8 cellular contexts compared by ENCODE assay signal in genomic region chr14:75222208-75222701, GRCh38. TPM values are rescaled to one million over a fixed set of nuclear protein-coding genes. Genes with fewer than 3 reads are reported as not detected.
DNase-seq lines count a peak whose midpoint lies in the region; ATAC-seq and TF ChIP-seq lines count a peak whose summit lies in the region.

No MANE protein-coding gene starts in this region.

- H3K4me3 ChIP-seq in astrocyte of the spinal cord (ENCODE audit: low read depth, low read length) (no peak overlapping the region), WERI-Rb-1 (ENCODE audit: low read depth, low read length) (no peak overlapping the region)

- H3K27ac Mint-ChIP-seq in memory B cell (peak overlapping the region; percentile 12), type B pancreatic cell (no peak overlapping the region)

- no peak for TF ChIP-seq CTCF in astrocyte of the spinal cord (IDR thresholded peaks at IDR 0.05; ENCODE audit: low read depth, low read length)
- TF ChIP-seq CTCF in type B pancreatic cell (conservative IDR thresholded peaks at IDR 0.05) = no peak
- TF ChIP-seq CTCF in WERI-Rb-1 (IDR thresholded peaks at IDR 0.05; ENCODE audit: low read depth, low read length) = no peak

- no peak overlapping the region for H3K27ac ChIP-seq in WERI-Rb-1

- H3K9me3 Mint-ChIP-seq in memory B cell (no peaks in the 10 kb centered on the region), type B pancreatic cell (no peaks in the 10 kb centered on the region)

- H3K9me3 ChIP-seq in WERI-Rb-1 (ENCODE audit: severe bottlenecking) = no peaks in the 10 kb centered on the region

- in situ Hi-C loops in astrocyte of the spinal cord (cut with HindIII; ENCODE audit: low sequenced_read_pairs) = no loop called here

- no peaks in the 10 kb centered on the region for H3K27me3 ChIP-seq in WERI-Rb-1 (ENCODE audit: insufficient read depth, low read depth, severe bottlenecking)

- H3K27me3 Mint-ChIP-seq in memory B cell (peaks cover 2% of the 10 kb centered on the region), type B pancreatic cell (peaks cover 5% of the 10 kb centered on the region)

- H3K36me3 Mint-ChIP-seq in memory B cell (no peaks in the 10 kb centered on the region), type B pancreatic cell (no peaks in the 10 kb centered on the region)

- DNase-seq in GM03348 (ENCODE audit: low spot score) = peak; percentile 67
- DNase-seq in astrocyte of the spinal cord (ENCODE audit: low read depth, low spot score) = peak; percentile 90
- peak; percentile 28 to 34 for DNase-seq in memory B cell (ENCODE audit: low spot score in 2 of 2)
- no peak for DNase-seq in type B pancreatic cell (ENCODE audit: extremely low spot score, unreplicated experiment)
- no peak for DNase-seq in cerebellar nuclear complex (lab: John Stamatoyannopoulos, UW)
- no peak for DNase-seq in WERI-Rb-1

- H3K36me3 ChIP-seq in WERI-Rb-1 = no peaks in the 10 kb centered on the region

- ATAC-seq in HG03565 (IDR thresholded peaks at IDR 0.05; ENCODE audit: unreplicated experiment) = peak; percentile 50
- ATAC-seq in memory B cell (ENCODE audit: low read depth) = peak; percentile 74
- no peak for ATAC-seq in GM19463 (IDR thresholded peaks at IDR 0.05; ENCODE audit: unreplicated experiment)

- H3K4me3 Mint-ChIP-seq in memory B cell (peak overlapping the region; percentile 38), type B pancreatic cell (no peak overlapping the region)

- peaks cover 25% of the 10 kb centered on the region for H3K4me1 Mint-ChIP-seq in memory B cell
- H3K4me1 Mint-ChIP-seq in type B pancreatic cell (ENCODE audit: unreplicated experiment) = peaks cover 7% of the 10 kb centered on the region

RNA-seq across cellular contexts. Expression of gene TMED10, which starts 45.8 kb away (rescaled TPM):
- total RNA-seq in type B pancreatic cell (ENCODE audit: low replicate concordance) = 273 and 303 TPM in 2 replicates

RNA-seq across cellular contexts. Expression of gene FOS, which starts 56.4 kb away (rescaled TPM):
- total RNA-seq in type B pancreatic cell (ENCODE audit: low replicate concordance) = 214 and 974 TPM in 2 replicates

Comparison
In these comparisons a context has a peak if more than half of its experiments do, and no peak if none do; other contexts are left out.
1. DNase-seq: peak in GM03348 (single experiment), astrocyte of the spinal cord (single experiment) and memory B cell (2 of 2); none in type B pancreatic cell (single experiment), cerebellar nuclear complex (0 of 2) and WERI-Rb-1 (single experiment).